ENCODE assay signal across 8 cellular contexts in genomic region chr20:5788385-5788895, GRCh38. TPM values are rescaled to one million over a fixed set of nuclear protein-coding genes. Genes with fewer than 3 reads are reported as not detected.
DNase-seq lines count a peak whose midpoint lies in the region; ATAC-seq and TF ChIP-seq lines count a peak whose summit lies in the region.

No MANE protein-coding gene starts in this region.

- H3K36me3 ChIP-seq in adipocyte (ENCODE audit: control insufficient read depth, insufficient read depth, low read length, severe bottlenecking) = no peaks in the 10 kb centered on the region

- DNase-seq in NCI-H1694 (lab: John Stamatoyannopoulos, UW) = peak; percentile 91
- DNase-seq in SW480 (ENCODE audit: low spot score) = peak; percentile 82
- DNase-seq in adipocyte (ENCODE audit: low read depth) = peak; percentile 96
- DNase-seq in left cardiac atrium = peak; percentile 80
- peak; percentile 87 for DNase-seq in renal cortical epithelial cell (ENCODE audit: low read depth)

- ATAC-seq in HG02870 (IDR thresholded peaks at IDR 0.05; ENCODE audit: unreplicated experiment) = peak; percentile 85
- ATAC-seq in left cardiac atrium = peak; percentile 92 to 94
- ATAC-seq in GM19463 (IDR thresholded peaks at IDR 0.05; ENCODE audit: unreplicated experiment) = no peak

- no peaks in the 10 kb centered on the region for H3K9me3 ChIP-seq in adipocyte (ENCODE audit: control insufficient read depth, low read length)

- H3K27me3 ChIP-seq in adipocyte (replicated peaks; ENCODE audit: control insufficient read depth, insufficient read depth, low read length) = no peaks in the 10 kb centered on the region

- peak; percentile 32 for TF ChIP-seq CTCF in GM12801 (IDR thresholded peaks at IDR 0.05; ENCODE audit: extremely low read depth, insufficient read length)

- H3K9ac ChIP-seq in adipocyte (ENCODE audit: low read length) = peak overlapping the region; percentile 54

- intact Hi-C loops in left cardiac atrium (cut with DNase I) = loop anchor here (5.0 to 10.0 kb wide), 5 partner anchors 36 to 286 kb away; partner anchors contain the start of gene SHLD1 (in 1 of the 2)

- peaks cover 19% of the 10 kb centered on the region for H3K4me1 ChIP-seq in adipocyte (ENCODE audit: control insufficient read depth, insufficient read depth, low read length)

- H3K4me3 ChIP-seq in adipocyte (ENCODE audit: low read length) = no peak overlapping the region

RNA-seq across cellular contexts. Expression of gene SHLD1, which starts 38.2 kb away (rescaled TPM):
- total RNA-seq in left cardiac atrium = 1 to 10 TPM; 8.9 to 9.3 TPM
- 0.17 and 1.6 TPM in 2 replicates for total RNA-seq in renal cortical epithelial cell
